ENCODE assay signal across 16 cellular contexts in genomic region chr4:7357296-7357680, GRCh38.
DNase-seq lines count a peak whose midpoint lies in the region; ATAC-seq and TF ChIP-seq lines count a peak whose summit lies in the region.
"Had no signal": no experiment of that assay in that cellular context is flagged by ENCODE, and none has a peak within 500 bp of the region (broad histone marks: within the 10 kb centered on the region; RNA-seq: fewer than 3 reads in every experiment).

No MANE protein-coding gene starts in this region.

- peak overlapping the region; percentile 61 for H3K27ac ChIP-seq in WERI-Rb-1
- no peak overlapping the region for H3K27ac ChIP-seq in naive thymus-derived CD4-positive, alpha-beta T cell (ENCODE audit: low read depth, low read length)
- H3K27ac ChIP-seq: PC-9 had no signal

- peak overlapping the region; percentile 48 for H3K27ac Mint-ChIP-seq in glutamatergic neuron (ENCODE audit: unreplicated experiment)
- H3K27ac Mint-ChIP-seq in naive thymus-derived CD4-positive, alpha-beta T cell = no peak overlapping the region
- H3K27ac Mint-ChIP-seq: CD4-positive, alpha-beta memory T cell had no signal

- H3K27me3 ChIP-seq in WERI-Rb-1 (ENCODE audit: insufficient read depth, low read depth, severe bottlenecking) = no peaks in the 10 kb centered on the region
- H3K27me3 ChIP-seq in naive thymus-derived CD4-positive, alpha-beta T cell (ENCODE audit: control insufficient read depth in 2 of 2, insufficient read depth in 2 of 2, low read length in 2 of 2) = no peaks in the 10 kb centered on the region
- H3K27me3 ChIP-seq: BE2C had no signal

- H3K9me3 Mint-ChIP-seq in glutamatergic neuron (ENCODE audit: unreplicated experiment) = no peaks in the 10 kb centered on the region
- peaks cover 0 to 2% (median 0%) of the 10 kb centered on the region in 11 donors for H3K9me3 Mint-ChIP-seq in naive thymus-derived CD4-positive, alpha-beta T cell

- DNase-seq in NCI-H748 (lab: John Stamatoyannopoulos, UW; ENCODE audit: unreplicated experiment) (peak; percentile 27), NCI-H748 treated with DMSO at 0.1 percent for 48 hours (lab: John Stamatoyannopoulos, UW) (no peak), WERI-Rb-1 (no peak), glutamatergic neuron (no peak), putamen (ENCODE audit: low spot score) (peak; percentile 77)
- no peak for DNase-seq in stimulated activated naive CD4-positive, alpha-beta T cell treated with Interleukin-2 at 50 U/mL for 16 hours (lab: John Stamatoyannopoulos, UW)
- DNase-seq in naive thymus-derived CD4-positive, alpha-beta T cell = no peak
- DNase-seq: CD4-positive, alpha-beta memory T cell; KG1; NCI-H1436 treated with DMSO at 0.1 percent for 48 hours; NCI-H2029; NCI-H446 treated with DMSO at 0.1 percent for 48 hours; NCI-H774; PC-9 had no signal

- peak overlapping the region; percentile 20 for H3K4me3 Mint-ChIP-seq in glutamatergic neuron (ENCODE audit: unreplicated experiment)
- H3K4me3 Mint-ChIP-seq in naive thymus-derived CD4-positive, alpha-beta T cell = no peak overlapping the region
- H3K4me3 Mint-ChIP-seq: CD4-positive, alpha-beta memory T cell had no signal

- peaks cover 12% of the 10 kb centered on the region for H3K36me3 ChIP-seq in WERI-Rb-1
- no peaks in the 10 kb centered on the region for H3K36me3 ChIP-seq in naive thymus-derived CD4-positive, alpha-beta T cell (ENCODE audit: control insufficient read depth in 2 of 3, insufficient read depth in 3 of 3, low read length in 3 of 3)
- H3K36me3 ChIP-seq: BE2C had no signal

- no peak for ATAC-seq in GM21825 (IDR thresholded peaks at IDR 0.05; ENCODE audit: unreplicated experiment)
- no peak for ATAC-seq in naive thymus-derived CD4-positive, alpha-beta T cell

- peaks cover 3% of the 10 kb centered on the region for H3K27me3 Mint-ChIP-seq in glutamatergic neuron (ENCODE audit: unreplicated experiment)
- H3K27me3 Mint-ChIP-seq in naive thymus-derived CD4-positive, alpha-beta T cell = peaks cover 0 to 17% (median 4%) of the 10 kb centered on the region in 5 donors

- H3K4me1 ChIP-seq in naive thymus-derived CD4-positive, alpha-beta T cell (ENCODE audit: control insufficient read depth in 2 of 2, insufficient read depth in 2 of 2, low read length in 2 of 2) = no peaks in the 10 kb centered on the region

- TF ChIP-seq CTCF in WERI-Rb-1 (IDR thresholded peaks at IDR 0.05; ENCODE audit: low read depth, low read length) = no peak
- no peak for TF ChIP-seq CTCF in glutamatergic neuron (IDR thresholded peaks at IDR 0.05; ENCODE audit: partially characterized antibody, unreplicated experiment)

- H3K9me3 ChIP-seq in WERI-Rb-1 (ENCODE audit: severe bottlenecking) = no peaks in the 10 kb centered on the region
- no peaks in the 10 kb centered on the region for H3K9me3 ChIP-seq in naive thymus-derived CD4-positive, alpha-beta T cell (ENCODE audit: control insufficient read depth in 2 of 3, low read length in 3 of 3)
- H3K9me3 ChIP-seq: BE2C had no signal

- no peaks in the 10 kb centered on the region for H3K36me3 Mint-ChIP-seq in glutamatergic neuron (ENCODE audit: unreplicated experiment)
- H3K36me3 Mint-ChIP-seq in naive thymus-derived CD4-positive, alpha-beta T cell = no peaks in the 10 kb centered on the region
- H3K36me3 Mint-ChIP-seq: CD4-positive, alpha-beta memory T cell had no signal

- intact Hi-C loops in naive thymus-derived CD4-positive, alpha-beta T cell (cut with micrococcal nuclease) = no loop called here

- H3K4me3 ChIP-seq in WERI-Rb-1 (ENCODE audit: low read depth, low read length) = no peak overlapping the region
- no peak overlapping the region for H3K4me3 ChIP-seq in naive thymus-derived CD4-positive, alpha-beta T cell (ENCODE audit: low read length)
- H3K4me3 ChIP-seq: PC-9 had no signal

- CTCF ChIA-PET in naive thymus-derived CD4-positive, alpha-beta T cell (lab: Charles Lee) = no interaction called here

- POLR2A ChIA-PET in naive thymus-derived CD4-positive, alpha-beta T cell (lab: Charles Lee) = no interaction called here

- peaks cover 26% of the 10 kb centered on the region for H3K4me1 Mint-ChIP-seq in glutamatergic neuron (ENCODE audit: low read depth, unreplicated experiment)
- no peaks in the 10 kb centered on the region for H3K4me1 Mint-ChIP-seq in naive thymus-derived CD4-positive, alpha-beta T cell
- H3K4me1 Mint-ChIP-seq: CD4-positive, alpha-beta memory T cell had no signal

Comparison
In these comparisons a context has a peak if more than half of its experiments do, and no peak if none do; other contexts are left out.
1. DNase-seq: peak in NCI-H748 (single experiment) and putamen (single experiment); none in NCI-H748 treated with DMSO at 0.1 percent for 48 hours (single experiment), WERI-Rb-1 (single experiment), glutamatergic neuron (single experiment), stimulated activated naive CD4-positive, alpha-beta T cell treated with Interleukin-2 at 50 U/mL for 16 hours (single experiment) and naive thymus-derived CD4-positive, alpha-beta T cell (0 of 9).